22 cellular contexts compared by ENCODE assay signal in genomic region chr10:48651293-48651692, GRCh38. TPM values are rescaled to one million over a fixed set of nuclear protein-coding genes. Genes with fewer than 3 reads are reported as not detected.
DNase-seq lines count a peak whose midpoint lies in the region; TF ChIP-seq lines count a peak whose summit lies in the region.
"Had no signal": no experiment of that assay in that cellular context is flagged by ENCODE, and none has a peak within 500 bp of the region (broad histone marks: within the 10 kb centered on the region; RNA-seq: fewer than 3 reads in every experiment).

No MANE protein-coding gene starts in this region.

- H3K79me2 ChIP-seq in H9 (ENCODE audit: insufficient read depth, low read length): no peaks in the 10 kb centered on the region

- no peaks in the 10 kb centered on the region for H3K27me3 ChIP-seq in H9 (ENCODE audit: insufficient read depth, low read length)

- WGBS in H9 (ENCODE audit: extremely low coverage, insufficient read length, low lambda C conversion rate): no CpG with 5 or more reads among the region's 2 CpGs

- H3K4ac ChIP-seq in H9 (ENCODE audit: low read depth, low read length): no peak overlapping the region

- POLR2A ChIA-PET in activated CD4-positive, alpha-beta T cell treated with anti-CD3 and anti-CD28 coated beads, Interleukin-2, amount 10 ng/mL, durations not matched to agents 7 days and 5 days (lab: Charles Lee): no interaction called here

- no peaks in the 10 kb centered on the region for H3K9me3 Mint-ChIP-seq in activated CD4-positive, alpha-beta T cell treated with anti-CD3 and anti-CD28 coated beads, Interleukin-2, amount 10 ng/mL, durations not matched to agents 24 days and 14 days
- H3K9me3 Mint-ChIP-seq in activated CD4-positive, alpha-beta T cell treated with anti-CD3 and anti-CD28 coated beads, Interleukin-2, amount 10 ng/mL, durations not matched to agents 7 days and 5 days: no peaks in the 10 kb centered on the region
- no peaks in the 10 kb centered on the region; a peak in 1 of 5 replicates for H3K9me3 Mint-ChIP-seq in H9

- no peak overlapping the region for H2BK120ac ChIP-seq in H9 (ENCODE audit: low read depth, low read length, poor library complexity, severe bottlenecking)

- no peak overlapping the region for H4K91ac ChIP-seq in H9 (ENCODE audit: insufficient read length, low read depth, low read length)

- no peak for TF ChIP-seq CTCF in H9 (conservative IDR thresholded peaks at IDR 0.05)

- no peaks in the 10 kb centered on the region for H3K4me1 ChIP-seq in H9 (ENCODE audit: insufficient read depth, low read length)

- no peak overlapping the region for H2AFZ ChIP-seq in H9 (ENCODE audit: low read length)

- peaks cover 27% of the 10 kb centered on the region for H3K27me3 Mint-ChIP-seq in activated CD4-positive, alpha-beta T cell treated with anti-CD3 and anti-CD28 coated beads, Interleukin-2, amount 10 ng/mL, durations not matched to agents 24 days and 14 days
- H3K27me3 Mint-ChIP-seq in activated CD4-positive, alpha-beta T cell treated with anti-CD3 and anti-CD28 coated beads, Interleukin-2, amount 10 ng/mL, durations not matched to agents 7 days and 5 days: peaks cover 32% of the 10 kb centered on the region
- peaks cover 47% of the 10 kb centered on the region for H3K27me3 Mint-ChIP-seq in H9 (ENCODE audit: low read depth)

- H3K4me1 Mint-ChIP-seq in activated CD4-positive, alpha-beta T cell treated with anti-CD3 and anti-CD28 coated beads, Interleukin-2, amount 10 ng/mL, durations not matched to agents 24 days and 14 days: no peaks in the 10 kb centered on the region
- peaks cover under 1% of the 10 kb centered on the region for H3K4me1 Mint-ChIP-seq in activated CD4-positive, alpha-beta T cell treated with anti-CD3 and anti-CD28 coated beads, Interleukin-2, amount 10 ng/mL, durations not matched to agents 7 days and 5 days
- 0 out of 4 replicates have a peak, but pooled peaks cover 0 to under 1% of the 10 kb centered on the region in 2 experiments for H3K4me1 Mint-ChIP-seq in H9

- H2BK12ac ChIP-seq in H9 (ENCODE audit: insufficient read length, low read depth, low read length): no peak overlapping the region

- no peak overlapping the region for H4K5ac ChIP-seq in H9 (ENCODE audit: insufficient read length, low read depth, low read length)

- intact Hi-C loops in activated CD4-positive, alpha-beta T cell treated with anti-CD3 and anti-CD28 coated beads, Interleukin-2, amount 10 ng/mL, durations not matched to agents 24 days and 14 days (cut with micrococcal nuclease): no loop called here

- peak; percentile 45 for DNase-seq in activated CD4-positive, alpha-beta T cell treated with anti-CD3 and anti-CD28 coated beads, Interleukin-2, amount 10 ng/mL, durations not matched to agents 24 days and 14 days
- no peak for DNase-seq in activated CD4-positive, alpha-beta T cell treated with anti-CD3 and anti-CD28 coated beads, Interleukin-2, amount 10 ng/mL, durations not matched to agents 7 days and 5 days
- peak; percentile 44 for DNase-seq in NCI-H146 treated with DMSO at 0.1 percent for 48 hours (lab: John Stamatoyannopoulos, UW; ENCODE audit: unreplicated experiment)
- DNase-seq in substantia nigra (lab: John Stamatoyannopoulos, UW): no peak
- DNase-seq in H9: no peak
- no peak for DNase-seq in HCEC 1CT
- DNase-seq in stimulated activated naive CD4-positive, alpha-beta T cell treated with Interleukin-2 at 50 U/mL for 16 hours (lab: John Stamatoyannopoulos, UW): no peak
- DNase-seq: COR-L47, DMS 273 treated with DMSO at 0.1 percent for 48 hours, EL, H7, NCI-H1436 treated with DMSO at 0.1 percent for 48 hours, NCI-H2107, NCI-H345, NCI-H526 treated with DMSO at 0.1 percent for 48 hours, OCI-M1, SIG-M5, T-helper 1 cell had no signal

- no peak overlapping the region for H3K14ac ChIP-seq in H9 (ENCODE audit: insufficient read depth, low read length)

- CTCF ChIA-PET in activated CD4-positive, alpha-beta T cell treated with anti-CD3 and anti-CD28 coated beads, Interleukin-2, amount 10 ng/mL, durations not matched to agents 7 days and 5 days (lab: Charles Lee): no interaction called here

- no peak overlapping the region for H4K8ac ChIP-seq in H9 (replicated peaks; ENCODE audit: insufficient read length, low read depth, low read length)

- H3K56ac ChIP-seq in H9 (ENCODE audit: insufficient read length, low read depth, low read length): no peak overlapping the region

- H3K9ac ChIP-seq in H9 (ENCODE audit: extremely low read depth, insufficient read length, low read length): no peak overlapping the region
- H3K9ac ChIP-seq: KMS-11 had no signal

- H2AK5ac ChIP-seq in H9 (ENCODE audit: insufficient read length, low read length): no peak overlapping the region

- H2BK5ac ChIP-seq in H9 (ENCODE audit: insufficient read length, low read length): no peak overlapping the region

- H3K36me3 Mint-ChIP-seq in activated CD4-positive, alpha-beta T cell treated with anti-CD3 and anti-CD28 coated beads, Interleukin-2, amount 10 ng/mL, durations not matched to agents 24 days and 14 days (ENCODE audit: low read depth): no peaks in the 10 kb centered on the region
- H3K36me3 Mint-ChIP-seq in activated CD4-positive, alpha-beta T cell treated with anti-CD3 and anti-CD28 coated beads, Interleukin-2, amount 10 ng/mL, durations not matched to agents 7 days and 5 days (ENCODE audit: low read depth): no peaks in the 10 kb centered on the region
- no peaks in the 10 kb centered on the region; a peak in 1 of 7 replicates for H3K36me3 Mint-ChIP-seq in H9 (ENCODE audit: insufficient read depth in 1 of 3, low read depth in 3 of 3)
- H3K36me3 Mint-ChIP-seq: CD14-positive monocyte had no signal

- H4K20me1 ChIP-seq in H9 (ENCODE audit: control insufficient read depth, insufficient read depth, insufficient read length): no peaks in the 10 kb centered on the region

- no peak overlapping the region; the same call in 1 of the 2 replicates for H2BK15ac ChIP-seq in H9 (ENCODE audit: low read depth, low read length)

- H3K4me3 Mint-ChIP-seq in activated CD4-positive, alpha-beta T cell treated with anti-CD3 and anti-CD28 coated beads, Interleukin-2, amount 10 ng/mL, durations not matched to agents 24 days and 14 days: no peak overlapping the region
- no peak overlapping the region for H3K4me3 Mint-ChIP-seq in activated CD4-positive, alpha-beta T cell treated with anti-CD3 and anti-CD28 coated beads, Interleukin-2, amount 10 ng/mL, durations not matched to agents 7 days and 5 days
- H3K4me3 Mint-ChIP-seq in H9: no peak overlapping the region

- H3T11ph ChIP-seq in H9 (ENCODE audit: low read length): no peak overlapping the region

- no peak overlapping the region for H3K27ac Mint-ChIP-seq in activated CD4-positive, alpha-beta T cell treated with anti-CD3 and anti-CD28 coated beads, Interleukin-2, amount 10 ng/mL, durations not matched to agents 24 days and 14 days
- H3K27ac Mint-ChIP-seq in activated CD4-positive, alpha-beta T cell treated with anti-CD3 and anti-CD28 coated beads, Interleukin-2, amount 10 ng/mL, durations not matched to agents 7 days and 5 days: no peak overlapping the region
- no peak overlapping the region; a peak in 1 of 7 replicates for H3K27ac Mint-ChIP-seq in H9

- H3K9me3 ChIP-seq in H9 (ENCODE audit: control insufficient read depth, low read depth, low read length): no peaks in the 10 kb centered on the region

- H2BK20ac ChIP-seq in H9 (ENCODE audit: low read depth, low read length, poor library complexity, severe bottlenecking): no peak overlapping the region

- H3K18ac ChIP-seq in H9 (ENCODE audit: insufficient read length, low read depth, low read length): no peak overlapping the region

- H3K4me2 ChIP-seq in H9 (ENCODE audit: insufficient read depth, insufficient read length, low read length): no peak overlapping the region
- H3K4me2 ChIP-seq: KMS-11 had no signal

- peak overlapping the region; percentile 14 for H3K27ac ChIP-seq in cingulate gyrus (ENCODE audit: low read depth, low read length)
- H3K27ac ChIP-seq in substantia nigra (ENCODE audit: low read depth, low read length, poor library complexity, severe bottlenecking): peak overlapping the region; percentile 49
- H3K27ac ChIP-seq in H9 (ENCODE audit: insufficient read length, low read depth, low read length): no peak overlapping the region
- H3K27ac ChIP-seq: KMS-11 had no signal

- no peaks in the 10 kb centered on the region for H3K79me1 ChIP-seq in H9 (ENCODE audit: insufficient read depth, low read depth, low read length, poor library complexity, severe bottlenecking)

- peaks cover 6% of the 10 kb centered on the region for H3K23me2 ChIP-seq in H9 (ENCODE audit: insufficient read length, low read depth, low read length, poor library complexity, severe bottlenecking)

- no peak overlapping the region for H3K23ac ChIP-seq in H9 (ENCODE audit: insufficient read length, low read depth, low read length)

RNA-seq across cellular contexts. Expression of gene WDFY4, which starts 33.4 kb away (rescaled TPM):
- total RNA-seq in activated CD4-positive, alpha-beta T cell treated with anti-CD3 and anti-CD28 coated beads, Interleukin-2, amount 10 ng/mL, durations not matched to agents 24 days and 14 days: 0.05 TPM in 1 of 2 replicates, not detected in the other
- under 1 TPM; 0.37 to 0.40 TPM for total RNA-seq in activated CD4-positive, alpha-beta T cell treated with anti-CD3 and anti-CD28 coated beads, Interleukin-2, amount 10 ng/mL, durations not matched to agents 7 days and 5 days
- total RNA-seq in H9 (2021): not detected in 2 replicates
- total RNA-seq: H7, RPMI7951 had no signal

RNA-seq across cellular contexts. Expression of gene ARHGAP22, which starts 46.4 kb away (rescaled TPM):
- not detected in 2 replicates for total RNA-seq in activated CD4-positive, alpha-beta T cell treated with anti-CD3 and anti-CD28 coated beads, Interleukin-2, amount 10 ng/mL, durations not matched to agents 24 days and 14 days
- total RNA-seq in activated CD4-positive, alpha-beta T cell treated with anti-CD3 and anti-CD28 coated beads, Interleukin-2, amount 10 ng/mL, durations not matched to agents 7 days and 5 days: not detected
- total RNA-seq in H9 (2021): 6.9 and 7.4 TPM in 2 replicates

Comparison
In these comparisons a context has a peak if more than half of its experiments do, and no peak if none do; other contexts are left out.
1. DNase-seq: peak in activated CD4-positive, alpha-beta T cell treated with anti-CD3 and anti-CD28 coated beads, Interleukin-2, amount 10 ng/mL, durations not matched to agents 24 days and 14 days (single experiment) and NCI-H146 treated with DMSO at 0.1 percent for 48 hours (single experiment); none in activated CD4-positive, alpha-beta T cell treated with anti-CD3 and anti-CD28 coated beads, Interleukin-2, amount 10 ng/mL, durations not matched to agents 7 days and 5 days (single experiment), substantia nigra (0 of 49), H9 (single experiment), HCEC 1CT (single experiment) and stimulated activated naive CD4-positive, alpha-beta T cell treated with Interleukin-2 at 50 U/mL for 16 hours (single experiment).